ENCODE assay signal across 22 cellular contexts in genomic region chr5:122287101-122287500, GRCh38. TPM values are rescaled to one million over a fixed set of nuclear protein-coding genes. Genes with fewer than 3 reads are reported as not detected.
"Had no signal": no experiment of that assay in that cellular context is flagged by ENCODE, and none has a peak within 500 bp of the region (broad histone marks: within the 10 kb centered on the region; RNA-seq: fewer than 3 reads in every experiment).

No MANE protein-coding gene starts in this region.

- DNase-seq: activated B cell treated with CpG ODN at 0.5 μM for 24 hours; activated CD4-positive, alpha-beta T cell treated with anti-CD3 and anti-CD28 coated beads for 4 hours; activated CD4-positive, alpha-beta T cell treated with anti-CD3 and anti-CD28 coated beads, Interleukin-2, amount 50 U/mL, for 48 hours; activated naive CD4-positive, alpha-beta T cell treated with Interleukin-2 at 50 U/mL for 16 hours; activated naive CD8-positive, alpha-beta T cell treated with anti-CD3 and anti-CD28 coated beads, Interleukin-2, amount 10 ng/mL, durations not matched to agents 7 days and 5 days; activated T-cell treated with anti-CD3 and anti-CD28 coated beads, Interleukin-2, amount 50 U/mL, for 48 hours; amygdala; effector CD4-positive, alpha-beta T cell; left ventricle myocardium superior; nephron progenitor cell; occipital lobe; stimulated activated CD4-positive, alpha-beta T cell treated with anti-CD3 and anti-CD28 coated beads, Interleukin-2, amount 100 ng/mL, for 48 hours; stimulated activated CD8-positive, alpha-beta memory T cell treated with anti-CD3 and anti-CD28 coated beads, Interleukin-4, amount 100 ng/mL, for 48 hours; stimulated activated naive B cell treated with anti-CD40 and anti-IgM and Interleukin-4, amounts not matched to agents 10 μg/mL and 1 μg/mL and 100 μg/mL, for 72 hours; T1000; transverse colon; uterus had no signal

- H3K9me3 ChIP-seq: transverse colon had no signal

- H3K27me3 ChIP-seq: transverse colon, uterus had no signal

- H3K4me1 ChIP-seq: transverse colon had no signal

- ATAC-seq: left ventricle myocardium superior; sciatic nerve; stimulated activated naive B cell treated with anti-CD40 and anti-IgM and Interleukin-4, amounts not matched to agents 10 μg/mL and 1 μg/mL and 100 μg/mL, for 72 hours had no signal

- H3K4me1 Mint-ChIP-seq: activated B cell treated with CpG ODN at 0.5 μM for 24 hours; activated naive CD8-positive, alpha-beta T cell treated with anti-CD3 and anti-CD28 coated beads, Interleukin-2, amount 10 ng/mL, durations not matched to agents 7 days and 5 days; stimulated activated naive B cell treated with anti-CD40 and anti-IgM and Interleukin-4, amounts not matched to agents 10 μg/mL and 1 μg/mL and 100 μg/mL, for 72 hours had no signal

- H3K27ac ChIP-seq: transverse colon, uterus had no signal

- H3K36me3 Mint-ChIP-seq: activated naive CD8-positive, alpha-beta T cell treated with anti-CD3 and anti-CD28 coated beads, Interleukin-2, amount 10 ng/mL, durations not matched to agents 7 days and 5 days; stimulated activated naive B cell treated with anti-CD40 and anti-IgM and Interleukin-4, amounts not matched to agents 10 μg/mL and 1 μg/mL and 100 μg/mL, for 72 hours had no signal

- H3K36me3 ChIP-seq: transverse colon, uterus had no signal

- H3K4me3 ChIP-seq: transverse colon, uterus had no signal

- H3K4me3 Mint-ChIP-seq: activated B cell treated with CpG ODN at 0.5 μM for 24 hours; activated naive CD8-positive, alpha-beta T cell treated with anti-CD3 and anti-CD28 coated beads, Interleukin-2, amount 10 ng/mL, durations not matched to agents 7 days and 5 days; dendritic cell treated with granulocyte-macrophage colony-stimulating factor and Interleukin-4, amounts not matched to agents 40 ng/mL and 50 ng/mL, for 4 days; nephron progenitor cell; stimulated activated naive B cell treated with anti-CD40 and anti-IgM and Interleukin-4, amounts not matched to agents 10 μg/mL and 1 μg/mL and 100 μg/mL, for 72 hours had no signal

- H3K27ac Mint-ChIP-seq: activated B cell treated with CpG ODN at 0.5 μM for 24 hours; activated naive CD8-positive, alpha-beta T cell treated with anti-CD3 and anti-CD28 coated beads, Interleukin-2, amount 10 ng/mL, durations not matched to agents 7 days and 5 days; dendritic cell treated with granulocyte-macrophage colony-stimulating factor and Interleukin-4, amounts not matched to agents 40 ng/mL and 50 ng/mL, for 4 days; nephron progenitor cell; stimulated activated naive B cell treated with anti-CD40 and anti-IgM and Interleukin-4, amounts not matched to agents 10 μg/mL and 1 μg/mL and 100 μg/mL, for 72 hours had no signal

- H3K27me3 Mint-ChIP-seq: activated naive CD8-positive, alpha-beta T cell treated with anti-CD3 and anti-CD28 coated beads, Interleukin-2, amount 10 ng/mL, durations not matched to agents 7 days and 5 days; dendritic cell treated with granulocyte-macrophage colony-stimulating factor and Interleukin-4, amounts not matched to agents 40 ng/mL and 50 ng/mL, for 4 days had no signal

RNA-seq across cellular contexts. Expression of gene SNCAIP, which starts 24.9 kb away (rescaled TPM):
- total RNA-seq: activated B cell treated with CpG ODN at 0.5 μM for 24 hours; activated naive CD8-positive, alpha-beta T cell treated with anti-CD3 and anti-CD28 coated beads, Interleukin-2, amount 10 ng/mL, durations not matched to agents 7 days and 5 days; mononuclear cell; myocyte; T-helper 1 cell treated with Interleukin-12 subunit alpha and Interleukin-12 subunit beta and Interleukin-4 antibody, amounts not matched to agents 30 ng/mL and 1 ng/mL, for 36 hours had no signal
